In genomic region chr2:128378231-128379020, GRCh38 we compare ENCODE assay signal across 12 cellular contexts. TPM values are rescaled to one million over a fixed set of nuclear protein-coding genes. Genes with fewer than 3 reads are reported as not detected.
DNase-seq lines count a peak whose midpoint lies in the region; ATAC-seq and TF ChIP-seq lines count a peak whose summit lies in the region.
"Had no signal": no experiment of that assay in that cellular context is flagged by ENCODE, and none has a peak within 500 bp of the region (broad histone marks: within the 10 kb centered on the region; RNA-seq: fewer than 3 reads in every experiment).

No MANE protein-coding gene starts in this region.

- ATAC-seq in WTC11 (no peak), left lung (no peak), sciatic nerve (no peak), HG02970 (IDR thresholded peaks at IDR 0.05; ENCODE audit: low FRiP score, unreplicated experiment) (no peak), GM18498 (IDR thresholded peaks at IDR 0.05; ENCODE audit: unreplicated experiment) (no peak)
- ATAC-seq: T-helper 17 cell had no signal

- CTCF ChIA-PET in WTC11 (lab: Charles Lee): interaction anchor here (0.9 to 1.2 kb wide), 3 partner anchors 9 to 303 kb away, joined by 3 to 6 read pairs (median 6); no protein-coding TSS in a partner anchor

- no peaks in the 10 kb centered on the region for H3K9me3 ChIP-seq in left lung

- H3K27me3 ChIP-seq in ACC112 (ENCODE audit: insufficient read depth, low read length): no peaks in the 10 kb centered on the region
- no peaks in the 10 kb centered on the region for H3K27me3 ChIP-seq in left lung

- H3K9me3 Mint-ChIP-seq in WTC11: no peaks in the 10 kb centered on the region
- H3K9me3 Mint-ChIP-seq: activated CD4-positive, alpha-beta T cell treated with anti-CD3 and anti-CD28 coated beads, Interleukin-2, amount 10 ng/mL, durations not matched to agents 24 days and 14 days; immature natural killer cell; stimulated activated naive CD8-positive, alpha-beta T cell treated with anti-CD3 and anti-CD28 coated beads, Interleukin-15, Interleukin-2, amounts not matched to agents 100 ng/mL and 50 ng/mL, for 24 hours had no signal

- TF ChIP-seq CTCF in WTC11 (IDR thresholded peaks at IDR 0.05) (no peak), left lung (IDR thresholded peaks at IDR 0.05) (no peak), GM13977 (IDR thresholded peaks at IDR 0.05; ENCODE audit: extremely low read depth, insufficient read depth, missing control alignments) (no peak)

- peak overlapping the region; percentile 53 for H2AFZ ChIP-seq in ACC112 (ENCODE audit: low read length, unreplicated experiment)

- H3K4me3 ChIP-seq in ACC112 (ENCODE audit: low read depth, low read length): no peak overlapping the region
- no peak overlapping the region for H3K4me3 ChIP-seq in left lung

- in situ Hi-C loops in GM13977 (cut with MboI; ENCODE audit: low pct_unique_long_range_greater_than_20kb, low sequenced_read_pairs, unreplicated experiment): no loop called here

- DNase-seq in WTC11 (ENCODE audit: low spot score) (peak; percentile 7), left lung (peak; percentile 37 to 80), sciatic nerve (ENCODE audit: low spot score) (peak; percentile 53), GM13977 (ENCODE audit: low spot score) (no peak)
- no peak for DNase-seq in activated CD4-positive, alpha-beta T cell treated with anti-CD3 and anti-CD28 coated beads for 1 hour
- DNase-seq: activated CD4-positive, alpha-beta T cell treated with anti-CD3 and anti-CD28 coated beads, Interleukin-2, amount 10 ng/mL, durations not matched to agents 24 days and 14 days; immature natural killer cell had no signal

- no peak overlapping the region for H3K27ac Mint-ChIP-seq in WTC11
- H3K27ac Mint-ChIP-seq: activated CD4-positive, alpha-beta T cell treated with anti-CD3 and anti-CD28 coated beads, Interleukin-2, amount 10 ng/mL, durations not matched to agents 24 days and 14 days; immature natural killer cell; stimulated activated naive CD8-positive, alpha-beta T cell treated with anti-CD3 and anti-CD28 coated beads, Interleukin-15, Interleukin-2, amounts not matched to agents 100 ng/mL and 50 ng/mL, for 24 hours; T-helper 17 cell had no signal

- H3K4me1 Mint-ChIP-seq in WTC11: peaks cover 24% of the 10 kb centered on the region
- H3K4me1 Mint-ChIP-seq: activated CD4-positive, alpha-beta T cell treated with anti-CD3 and anti-CD28 coated beads, Interleukin-2, amount 10 ng/mL, durations not matched to agents 24 days and 14 days; T-helper 17 cell had no signal

- intact Hi-C loops in left lung (cut with DNase I): no loop called here
- intact Hi-C loops in sciatic nerve (cut with DNase I): no loop called here

- H3K79me2 ChIP-seq in ACC112 (ENCODE audit: control insufficient read depth, insufficient read depth, low read length, unreplicated experiment): no peaks in the 10 kb centered on the region

- no peaks in the 10 kb centered on the region for H3K36me3 Mint-ChIP-seq in WTC11
- H3K36me3 Mint-ChIP-seq: immature natural killer cell had no signal

- peaks cover 12% of the 10 kb centered on the region for H3K4me1 ChIP-seq in ACC112 (ENCODE audit: control insufficient read depth, insufficient read depth, low read length, unreplicated experiment)
- H3K4me1 ChIP-seq in left lung: peaks cover 19 to 42% of the 10 kb centered on the region in 2 donors

- H3K36me3 ChIP-seq in ACC112 (ENCODE audit: insufficient read depth, low read length) (no peaks in the 10 kb centered on the region), left lung (no peaks in the 10 kb centered on the region)

- no peak overlapping the region for H3K4me3 Mint-ChIP-seq in WTC11
- H3K4me3 Mint-ChIP-seq: activated CD4-positive, alpha-beta T cell treated with anti-CD3 and anti-CD28 coated beads, Interleukin-2, amount 10 ng/mL, durations not matched to agents 24 days and 14 days; immature natural killer cell; stimulated activated naive CD8-positive, alpha-beta T cell treated with anti-CD3 and anti-CD28 coated beads, Interleukin-15, Interleukin-2, amounts not matched to agents 100 ng/mL and 50 ng/mL, for 24 hours; T-helper 17 cell had no signal

- POLR2A ChIA-PET in WTC11 (lab: Charles Lee): interaction anchor here (0.6 kb wide), 1 partner anchor 16 kb away, joined by 4 read pairs; no protein-coding TSS in a partner anchor

- peaks cover 3% of the 10 kb centered on the region; the same call in 1 of the 2 replicates for H3K27me3 Mint-ChIP-seq in WTC11 (ENCODE audit: low read depth)
- H3K27me3 Mint-ChIP-seq: activated CD4-positive, alpha-beta T cell treated with anti-CD3 and anti-CD28 coated beads, Interleukin-2, amount 10 ng/mL, durations not matched to agents 24 days and 14 days; stimulated activated naive CD8-positive, alpha-beta T cell treated with anti-CD3 and anti-CD28 coated beads, Interleukin-15, Interleukin-2, amounts not matched to agents 100 ng/mL and 50 ng/mL, for 24 hours had no signal

- H3K27ac ChIP-seq in ACC112 (ENCODE audit: low read depth, low read length) (no peak overlapping the region), left lung (peak overlapping the region; percentile 53 to 57)

TF ChIP-seq in WTC11, 78 proteins besides CTCF, POLR2A, EP300 and RAD21 (continues in another document):
- TF ChIP-seq, protein P1, sequence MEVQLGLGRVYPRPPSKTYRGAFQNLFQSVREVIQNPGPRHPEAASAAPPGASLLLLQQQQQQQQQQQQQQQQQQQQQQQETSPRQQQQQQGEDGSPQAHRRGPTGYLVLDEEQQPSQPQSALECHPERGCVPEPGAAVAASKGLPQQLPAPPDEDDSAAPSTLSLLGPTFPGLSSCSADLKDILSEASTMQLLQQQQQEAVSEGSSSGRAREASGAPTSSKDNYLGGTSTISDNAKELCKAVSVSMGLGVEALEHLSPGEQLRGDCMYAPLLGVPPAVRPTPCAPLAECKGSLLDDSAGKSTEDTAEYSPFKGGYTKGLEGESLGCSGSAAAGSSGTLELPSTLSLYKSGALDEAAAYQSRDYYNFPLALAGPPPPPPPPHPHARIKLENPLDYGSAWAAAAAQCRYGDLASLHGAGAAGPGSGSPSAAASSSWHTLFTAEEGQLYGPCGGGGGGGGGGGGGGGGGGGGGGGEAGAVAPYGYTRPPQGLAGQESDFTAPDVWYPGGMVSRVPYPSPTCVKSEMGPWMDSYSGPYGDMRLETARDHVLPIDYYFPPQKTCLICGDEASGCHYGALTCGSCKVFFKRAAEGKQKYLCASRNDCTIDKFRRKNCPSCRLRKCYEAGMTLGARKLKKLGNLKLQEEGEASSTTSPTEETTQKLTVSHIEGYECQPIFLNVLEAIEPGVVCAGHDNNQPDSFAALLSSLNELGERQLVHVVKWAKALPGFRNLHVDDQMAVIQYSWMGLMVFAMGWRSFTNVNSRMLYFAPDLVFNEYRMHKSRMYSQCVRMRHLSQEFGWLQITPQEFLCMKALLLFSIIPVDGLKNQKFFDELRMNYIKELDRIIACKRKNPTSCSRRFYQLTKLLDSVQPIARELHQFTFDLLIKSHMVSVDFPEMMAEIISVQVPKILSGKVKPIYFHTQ (CRISPR knock-in tag; IDR thresholded peaks at IDR 0.05): no peak
- TF ChIP-seq ATF2 (CRISPR knock-in tag; IDR thresholded peaks at IDR 0.05; ENCODE audit: borderline replicate concordance, low read depth) (no peak), ZNF281 (CRISPR knock-in tag; IDR thresholded peaks at IDR 0.05) (no peak), CREM (CRISPR knock-in tag; IDR thresholded peaks at IDR 0.05) (no peak), RELA (CRISPR knock-in tag; IDR thresholded peaks at IDR 0.05; ENCODE audit: borderline replicate concordance) (no peak), HMGXB4 (CRISPR knock-in tag; IDR thresholded peaks at IDR 0.05) (no peak), ZNF416 (CRISPR knock-in tag; IDR thresholded peaks at IDR 0.05) (no peak)

RNA-seq across cellular contexts. Expression of gene HS6ST1, which starts 59.8 kb away (rescaled TPM):
- total RNA-seq in WTC11 (2021): 50.3 to 55.5 TPM (median 55.1 TPM) in 3 replicates
- 10 to 100 TPM; 30.8 to 38.0 TPM for total RNA-seq in left lung
- total RNA-seq in sciatic nerve: 27.2 TPM

Comparison
In these comparisons a context has a peak if more than half of its experiments do, and no peak if none do; other contexts are left out.
1. DNase-seq: peak in WTC11 (single experiment), left lung (2 of 2) and sciatic nerve (single experiment); none in GM13977 (single experiment) and activated CD4-positive, alpha-beta T cell treated with anti-CD3 and anti-CD28 coated beads for 1 hour (single experiment).